8 cellular contexts compared by ENCODE assay signal in genomic region chr6:153117986-153118886, GRCh38. TPM values are rescaled to one million over a fixed set of nuclear protein-coding genes. Genes with fewer than 3 reads are reported as not detected.
DNase-seq lines count a peak whose midpoint lies in the region; ATAC-seq and TF ChIP-seq lines count a peak whose summit lies in the region.

No MANE protein-coding gene starts in this region.

- DNase-seq in Daoy (ENCODE audit: low read depth) (peak; percentile 71), epithelial cell of proximal tubule (ENCODE audit: low read depth) (peak; percentile 78), mesendoderm (no peak), cortex of kidney (lab: John Stamatoyannopoulos, UW) (no peak), NCI-H1436 treated with DMSO at 0.1 percent for 48 hours (lab: John Stamatoyannopoulos, UW) (no peak), cerebellum (ENCODE audit: low spot score) (no peak)

- no peak overlapping the region for H3K4ac ChIP-seq in mesendoderm (ENCODE audit: low read depth, low read length)

- H3K56ac ChIP-seq in mesendoderm (ENCODE audit: low read length) = no peak overlapping the region

- no peak overlapping the region for H4K8ac ChIP-seq in mesendoderm (ENCODE audit: low read depth, low read length)

- no peak overlapping the region for H3K23ac ChIP-seq in mesendoderm (ENCODE audit: low read length)

- no peaks in the 10 kb centered on the region for H3K79me1 ChIP-seq in mesendoderm (ENCODE audit: low read length)

- H2AK5ac ChIP-seq in mesendoderm (ENCODE audit: low read length) = no peak overlapping the region

- H3K4me3 ChIP-seq in epithelial cell of proximal tubule (ENCODE audit: low read depth, low read length) (no peak overlapping the region), mesendoderm (ENCODE audit: low read length) (no peak overlapping the region)

- H3K9ac ChIP-seq in mesendoderm (ENCODE audit: low read length) = no peak overlapping the region

- H2BK5ac ChIP-seq in mesendoderm (ENCODE audit: low read length) = no peak overlapping the region

- H3K4me2 ChIP-seq in mesendoderm (ENCODE audit: low read length) = no peak overlapping the region

- no peak for TF ChIP-seq CTCF in epithelial cell of proximal tubule (conservative IDR thresholded peaks at IDR 0.05; ENCODE audit: low read depth, low read length)

- no peaks in the 10 kb centered on the region for H3K4me1 ChIP-seq in mesendoderm (ENCODE audit: control insufficient read depth, low read depth, low read length)

- no peak overlapping the region for H2BK15ac ChIP-seq in mesendoderm (replicated peaks; ENCODE audit: low read depth)

- ATAC-seq in GM21447 (IDR thresholded peaks at IDR 0.05; ENCODE audit: unreplicated experiment) (peak; percentile 99), HG03520 (IDR thresholded peaks at IDR 0.05; ENCODE audit: unreplicated experiment) (peak; percentile 99)

- no peak overlapping the region for H3K18ac ChIP-seq in mesendoderm (ENCODE audit: low read length)

- no CpG with 5 or more reads among the region's 3 CpGs for WGBS in mesendoderm (ENCODE audit: extremely low coverage, insufficient coverage, low lambda C conversion rate)

- H3K27me3 ChIP-seq in mesendoderm (ENCODE audit: insufficient read depth, low read length, poor library complexity) = no peaks in the 10 kb centered on the region

- no peak overlapping the region for H3K27ac ChIP-seq in mesendoderm (ENCODE audit: low read depth, low read length)

- no peaks in the 10 kb centered on the region for H3K36me3 ChIP-seq in mesendoderm (ENCODE audit: control insufficient read depth, insufficient read depth, low read length)

- no peaks in the 10 kb centered on the region for H3K79me2 ChIP-seq in mesendoderm (ENCODE audit: control insufficient read depth, insufficient read depth, low read length)

- no peak overlapping the region for H4K5ac ChIP-seq in mesendoderm (ENCODE audit: low read length)

- H2BK120ac ChIP-seq in mesendoderm (ENCODE audit: low read depth, low read length) = no peak overlapping the region

RNA-seq across cellular contexts. Expression of gene RGS17, which starts 12.8 kb away (rescaled TPM):
- 8.3 and 8.7 TPM in 2 replicates for total RNA-seq in Daoy (2014; rRNA removed; shearing (Covaris generic))
- total RNA-seq in epithelial cell of proximal tubule (3.9 and 8.0 TPM in 2 replicates), cerebellum (60.7 TPM)
- polyA plus RNA-seq in mesendoderm (2013, experiment 1 of 2) = 1.9 TPM
- 2.1 TPM for polyA plus RNA-seq in mesendoderm (2013, experiment 2 of 2)

Comparison
In these comparisons a context has a peak if more than half of its experiments do, and no peak if none do; other contexts are left out.
1. DNase-seq: peak in Daoy (single experiment) and epithelial cell of proximal tubule (single experiment); none in mesendoderm (single experiment), cortex of kidney (single experiment), NCI-H1436 treated with DMSO at 0.1 percent for 48 hours (single experiment) and cerebellum (single experiment).